In genomic region chr2:177316756-177317155, GRCh38 we compare ENCODE assay signal across 23 cellular contexts.
"Had no signal": no experiment of that assay in that cellular context is flagged by ENCODE, and none has a peak within 500 bp of the region (broad histone marks: within the 10 kb centered on the region; RNA-seq: fewer than 3 reads in every experiment).

No MANE protein-coding gene starts in this region.

- DNase-seq: activated CD4-positive, alpha-beta memory T cell treated with anti-CD3 and anti-CD28 coated beads for 36 hours; activated CD4-positive, alpha-beta T cell treated with anti-CD3 and anti-CD28 coated beads, Interleukin-2, amount 10 ng/mL, durations not matched to agents 7 days and 5 days; activated CD4-positive, CD25-positive, alpha-beta regulatory T cell; activated CD8-positive, alpha-beta memory T cell treated with anti-CD3 and anti-CD28 coated beads for 24 hours; activated effector memory CD4-positive, alpha-beta T cell treated with anti-CD3 and anti-CD28 coated beads, Interleukin-2, amount 50 U/mL, for 16 hours; activated naive CD4-positive, alpha-beta T cell treated with Interleukin-2 at 50 U/mL for 16 hours; activated naive CD8-positive, alpha-beta T cell treated with anti-CD3 and anti-CD28 coated beads, Interleukin-2, amount 50 U/mL, for 24 hours; activated T-cell treated with anti-CD3 and anti-CD28 coated beads, Interleukin-2, amount 50 U/mL, for 4 hours; amniotic stem cell; body of pancreas; MM.1S; NCI-H1105; NCI-H1436; NCI-H187 treated with DMSO at 0.1 percent for 48 hours; NCI-H2081 treated with DMSO at 0.1 percent for 48 hours; NCI-H446; NCI-H524; T-helper 1 cell had no signal

- H3K9me3 ChIP-seq: ascending aorta, body of pancreas, Peyer's patch had no signal

- H3K27ac ChIP-seq: ascending aorta, body of pancreas, SK-N-MC, VCaP had no signal

- H3K4me1 ChIP-seq: body of pancreas had no signal

- ATAC-seq: activated naive CD4-positive, alpha-beta T cell treated with anti-CD3 and anti-CD28 coated beads, Interleukin-2, amount 50 U/mL, for 72 hours; activated naive CD8-positive, alpha-beta T cell treated with anti-CD3 and anti-CD28 coated beads, Interleukin-2, amount 50 U/mL, for 24 hours; activated T-cell treated with anti-CD3 and anti-CD28 coated beads, Interleukin-2, amount 50 U/mL, for 4 hours; body of pancreas had no signal

- H3K27me3 ChIP-seq: ascending aorta, body of pancreas, Peyer's patch had no signal

- H3K36me3 ChIP-seq: ascending aorta, Peyer's patch had no signal

- H3K4me3 ChIP-seq: ascending aorta, body of pancreas, Peyer's patch, SK-N-MC had no signal
